In the genomic region with DNA sequence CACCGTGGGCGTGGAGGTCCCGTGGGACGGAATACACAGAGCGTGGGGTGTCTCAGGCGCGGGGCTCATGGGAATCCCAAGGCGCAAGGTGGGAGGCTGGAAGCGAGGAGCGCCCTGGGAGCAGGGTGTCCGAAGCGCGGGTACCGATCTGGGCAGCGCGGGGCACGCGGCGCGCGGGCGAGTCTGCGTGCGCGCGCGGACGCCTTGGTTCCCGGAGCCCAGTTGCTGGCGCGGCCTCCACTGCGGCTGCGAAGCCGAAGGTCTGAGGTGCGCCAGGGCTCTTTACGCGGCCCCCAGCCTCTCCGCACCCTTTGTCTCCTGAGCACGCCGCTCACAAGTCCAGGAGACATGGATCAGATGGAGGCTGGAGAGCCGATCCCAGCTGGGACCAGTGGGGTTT, we compare ENCODE assay signal across 7 cellular contexts.
A peak's percentile ranks its signal among the peaks of the same experiment; 100 is the strongest.
DNase-seq lines count a peak whose midpoint lies in the region; ATAC-seq and TF ChIP-seq lines count a peak whose summit lies in the region.
"Not testable (repeated sequence)": the region's sequence is repeated elsewhere in the genome, so short reads cannot be mapped to it uniquely, and the experiment has no call there.

No MANE protein-coding gene starts in this region.

- not testable (repeated sequence) for H3K9me3 ChIP-seq in CD8-positive, alpha-beta T cell (ENCODE audit: low read length); mesenchymal stem cell (ENCODE audit: control insufficient read depth, low read length); parathyroid adenoma (ENCODE audit: control insufficient read depth, low read length)

- H3K27me3 Mint-ChIP-seq in CD8-positive, alpha-beta T cell (ENCODE audit: low read depth): peaks cover 13% of the 10 kb centered on the region
- peaks cover 32% of the 10 kb centered on the region for H3K27me3 Mint-ChIP-seq in GM23338 (ENCODE audit: insufficient read depth, low read depth, poor library complexity)
- not testable (repeated sequence) for H3K27me3 Mint-ChIP-seq in activated naive CD8-positive, alpha-beta T cell

- H4K8ac ChIP-seq in mesenchymal stem cell (ENCODE audit: low read length): not testable (repeated sequence)

- H3K14ac ChIP-seq in mesenchymal stem cell (ENCODE audit: low read length in 2 of 2): not testable (repeated sequence)

- ATAC-seq in CD8-positive, alpha-beta T cell: not testable (repeated sequence)
- ATAC-seq in GM23338: peak; percentile 1; the same call in 2 of the 3 replicates

- not testable (repeated sequence) for H3K36me3 Mint-ChIP-seq in CD8-positive, alpha-beta T cell; GM23338 (ENCODE audit: low read depth); activated naive CD8-positive, alpha-beta T cell

- not testable (repeated sequence) for H3K18ac ChIP-seq in mesenchymal stem cell (ENCODE audit: low read depth in 1 of 2, low read length in 2 of 2)

- peak overlapping the region; percentile 46 for H3K4me3 Mint-ChIP-seq in CD8-positive, alpha-beta T cell
- H3K4me3 Mint-ChIP-seq in GM23338: peak overlapping the region; percentile 23; the same call in 2 of the 3 replicates
- H3K4me3 Mint-ChIP-seq in activated naive CD8-positive, alpha-beta T cell: peak overlapping the region; percentile 62

- intact Hi-C loops in CD8-positive, alpha-beta T cell (cut with DNase I, micrococcal nuclease): loop anchor here in 1 of 2 experiments (5.0 kb wide), 1 partner anchor 329 kb away; a partner anchor contains a TSS
- intact Hi-C loops in dorsolateral prefrontal cortex (cut with DNase I): not testable (repeated sequence)

- H3K27me3 ChIP-seq in CD8-positive, alpha-beta T cell (ENCODE audit: insufficient read depth, low read length); GM23338 (ENCODE audit: insufficient read depth); dorsolateral prefrontal cortex; parathyroid adenoma (ENCODE audit: control insufficient read depth, insufficient read depth, low read length): not testable (repeated sequence)
- H3K27me3 ChIP-seq in mesenchymal stem cell (ENCODE audit: control insufficient read depth in 1 of 2, insufficient read depth in 1 of 2, low read length in 2 of 2): peaks cover 0 to 21% of the 10 kb centered on the region in 2 experiments

- H3K27ac Mint-ChIP-seq in CD8-positive, alpha-beta T cell; GM23338; activated naive CD8-positive, alpha-beta T cell: not testable (repeated sequence)

- CTCF ChIA-PET in CD8-positive, alpha-beta T cell (lab: Charles Lee): interaction anchor here (0.8 to 1.6 kb wide), 2 partner anchors 8 to 9 kb away, joined by 3 to 5 read pairs; no protein-coding TSS in a partner anchor

- H3K4me3 ChIP-seq in CD8-positive, alpha-beta T cell (ENCODE audit: low read depth, low read length); parathyroid adenoma (ENCODE audit: low read depth, low read length): not testable (repeated sequence)
- H3K4me3 ChIP-seq in GM23338 (peak overlapping the region; percentile 75), dorsolateral prefrontal cortex (peak overlapping the region in 52 of 59 donors; percentile 8 to 87 (median 39)), mesenchymal stem cell (ENCODE audit: insufficient read depth in 1 of 2, low read depth in 1 of 2, low read length in 2 of 2) (peak overlapping the region in 1 of 2 experiments; percentile 29)

- not testable (repeated sequence) for H2BK5ac ChIP-seq in mesenchymal stem cell (ENCODE audit: low read depth, low read length, poor library complexity, severe bottlenecking)

- H2BK12ac ChIP-seq in mesenchymal stem cell (ENCODE audit: low read length in 2 of 2): not testable (repeated sequence)

- H3K4me1 Mint-ChIP-seq in CD8-positive, alpha-beta T cell (ENCODE audit: low read depth): peaks cover 28% of the 10 kb centered on the region
- peaks cover 28% of the 10 kb centered on the region for H3K4me1 Mint-ChIP-seq in GM23338
- H3K4me1 Mint-ChIP-seq in activated naive CD8-positive, alpha-beta T cell (ENCODE audit: low read depth): peaks cover 25% of the 10 kb centered on the region

- 69% methylated on average over 39 of the region's 41 CpGs for WGBS in mesenchymal stem cell

- not testable (repeated sequence) for H3K4ac ChIP-seq in mesenchymal stem cell (ENCODE audit: low read depth in 1 of 2, low read length in 2 of 2)

- peak overlapping the region; percentile 90 for H2BK15ac ChIP-seq in mesenchymal stem cell (ENCODE audit: low read depth, poor library complexity, severe bottlenecking)

- not testable (repeated sequence) for H2AK5ac ChIP-seq in mesenchymal stem cell (ENCODE audit: low read length, severe bottlenecking)

- H3K4me2 ChIP-seq in GM23338: peak overlapping the region; percentile 85
- not testable (repeated sequence) for H3K4me2 ChIP-seq in mesenchymal stem cell (ENCODE audit: low read length, poor library complexity, severe bottlenecking); parathyroid adenoma (ENCODE audit: low read length)

- not testable (repeated sequence) for H2BK120ac ChIP-seq in mesenchymal stem cell (ENCODE audit: low read depth, low read length)

- H3K23ac ChIP-seq in mesenchymal stem cell (ENCODE audit: low read length in 2 of 2): not testable (repeated sequence)

- not testable (repeated sequence) for H3K36me3 ChIP-seq in CD8-positive, alpha-beta T cell (ENCODE audit: insufficient read depth, low read length); GM23338 (ENCODE audit: insufficient read depth); mesenchymal stem cell (ENCODE audit: control insufficient read depth in 1 of 2, insufficient read depth in 2 of 2, low read depth in 1 of 2, low read length in 2 of 2); parathyroid adenoma (ENCODE audit: control insufficient read depth, insufficient read depth, low read length)

- not testable (repeated sequence) for DNase-seq in CD8-positive, alpha-beta T cell; mesenchymal stem cell
- DNase-seq in GM23338 (ENCODE audit: low spot score) (peak; percentile 67), NCI-H345 (lab: John Stamatoyannopoulos, UW) (peak; percentile 20), dorsolateral prefrontal cortex (peak in 3 of 10 donors; percentile 16 to 55 (median 52))

- POLR2A ChIA-PET in CD8-positive, alpha-beta T cell (lab: Charles Lee): not testable (repeated sequence)

- H4K20me1 ChIP-seq in GM23338 (replicated peaks; ENCODE audit: insufficient read depth): not testable (repeated sequence)

- not testable (repeated sequence) for H3K9me2 ChIP-seq in GM23338 (ENCODE audit: insufficient read depth)

- not testable (repeated sequence) for H4K91ac ChIP-seq in mesenchymal stem cell (ENCODE audit: low read length)

- H3K4me1 ChIP-seq in CD8-positive, alpha-beta T cell (ENCODE audit: insufficient read depth, low read length); parathyroid adenoma: not testable (repeated sequence)
- H3K4me1 ChIP-seq in GM23338 (ENCODE audit: insufficient read depth): peaks cover 14% of the 10 kb centered on the region
- peaks cover 14% of the 10 kb centered on the region for H3K4me1 ChIP-seq in mesenchymal stem cell (ENCODE audit: control insufficient read depth, insufficient read depth, low read depth, low read length)

- not testable (repeated sequence) for H3F3A ChIP-seq in GM23338 (replicated peaks; ENCODE audit: low read depth)

- not testable (repeated sequence) for TF ChIP-seq CTCF in CD8-positive, alpha-beta T cell (IDR thresholded peaks at IDR 0.05); GM23338 (conservative IDR thresholded peaks at IDR 0.05; ENCODE audit: low read depth in 2 of 2); dorsolateral prefrontal cortex (IDR thresholded peaks at IDR 0.05 in 54 of 56, conservative IDR thresholded peaks at IDR 0.05 in 2 of 56; ENCODE audit: low read depth in 1 of 56, partially characterized antibody in 56 of 56); parathyroid adenoma (IDR thresholded peaks at IDR 0.05)

- H3K9ac ChIP-seq in mesenchymal stem cell (ENCODE audit: low read length); parathyroid adenoma: not testable (repeated sequence)

- not testable (repeated sequence) for H3K27ac ChIP-seq in CD8-positive, alpha-beta T cell (ENCODE audit: low read depth, low read length); GM23338 (ENCODE audit: low read depth); dorsolateral prefrontal cortex; mesenchymal stem cell (ENCODE audit: low read length, poor library complexity, severe bottlenecking); parathyroid adenoma

- not testable (repeated sequence) for H3K79me1 ChIP-seq in mesenchymal stem cell (replicated peaks; ENCODE audit: low read length, poor library complexity, severe bottlenecking)

- not testable (repeated sequence) for H2AFZ ChIP-seq in GM23338; mesenchymal stem cell (ENCODE audit: low read depth, low read length)
- peak overlapping the region; percentile 31 for H2AFZ ChIP-seq in parathyroid adenoma

- peaks cover 26% of the 10 kb centered on the region for H3K79me2 ChIP-seq in GM23338 (replicated peaks; ENCODE audit: insufficient read depth)
- H3K79me2 ChIP-seq in parathyroid adenoma: not testable (repeated sequence)

- not testable (repeated sequence) for H3K9me3 Mint-ChIP-seq in CD8-positive, alpha-beta T cell; GM23338; activated naive CD8-positive, alpha-beta T cell (ENCODE audit: low read depth)
